Comparison of ENCODE assay signal across 11 cellular contexts in genomic region chr5:124697482-124697881, GRCh38. TPM values are rescaled to one million over a fixed set of nuclear protein-coding genes. Genes with fewer than 3 reads are reported as not detected.
A peak's percentile ranks its signal among the peaks of the same experiment; 100 is the strongest.
DNase-seq lines count a peak whose midpoint lies in the region; ATAC-seq and TF ChIP-seq lines count a peak whose summit lies in the region.
"Had no signal": no experiment of that assay in that cellular context is flagged by ENCODE, and none has a peak within 500 bp of the region (broad histone marks: within the 10 kb centered on the region; RNA-seq: fewer than 3 reads in every experiment).

No MANE protein-coding gene starts in this region.

- peaks cover 39% of the 10 kb centered on the region for H3K79me2 ChIP-seq in mesendoderm (ENCODE audit: control insufficient read depth, insufficient read depth, low read length)
- no peaks in the 10 kb centered on the region for H3K79me2 ChIP-seq in PC-3 (ENCODE audit: low read length)

- H3F3A ChIP-seq in PC-3 (ENCODE audit: low read length, unreplicated experiment) = no peaks in the 10 kb centered on the region

- no peak overlapping the region for H2BK5ac ChIP-seq in mesendoderm (ENCODE audit: low read length)

- H3K18ac ChIP-seq in mesendoderm (ENCODE audit: low read length) = peak overlapping the region; percentile 51

- H3K23ac ChIP-seq in mesendoderm (ENCODE audit: low read length) = no peak overlapping the region

- H3K4me1 ChIP-seq in HUES48 (ENCODE audit: control insufficient read depth, insufficient read depth, low read length) (peaks cover 62% of the 10 kb centered on the region), ectodermal cell (ENCODE audit: control insufficient read depth, insufficient read depth, low read length) (peaks cover 52% of the 10 kb centered on the region), mesendoderm (ENCODE audit: control insufficient read depth, low read depth, low read length) (peaks cover 17% of the 10 kb centered on the region), subcutaneous abdominal adipose tissue (ENCODE audit: control insufficient read depth in 5 of 5, insufficient read depth in 5 of 5, low read length in 5 of 5) (peaks cover 0 to 29% (median 21%) of the 10 kb centered on the region in 5 donors), PC-3 (ENCODE audit: insufficient read depth, low read length) (no peaks in the 10 kb centered on the region)

- CTCF ChIA-PET in PC-3 (lab: Charles Lee) = no interaction called here

- no peak overlapping the region for H3K56ac ChIP-seq in mesendoderm (ENCODE audit: low read length)

- H3K27me3 ChIP-seq in HUES48 (ENCODE audit: control insufficient read depth, insufficient read depth, low read length) = no peaks in the 10 kb centered on the region
- H3K27me3 ChIP-seq in ectodermal cell (ENCODE audit: control insufficient read depth, insufficient read depth, low read length, poor library complexity, severe bottlenecking) = no peaks in the 10 kb centered on the region
- no peaks in the 10 kb centered on the region for H3K27me3 ChIP-seq in mesendoderm (ENCODE audit: insufficient read depth, low read length, poor library complexity)
- no peaks in the 10 kb centered on the region for H3K27me3 ChIP-seq in subcutaneous abdominal adipose tissue (ENCODE audit: control insufficient read depth in 5 of 5, insufficient read depth in 4 of 5, low read length in 5 of 5)
- no peaks in the 10 kb centered on the region for H3K27me3 ChIP-seq in PC-3 (ENCODE audit: low read length)

- no peak overlapping the region for H2AK5ac ChIP-seq in mesendoderm (ENCODE audit: low read length)

- H3K9me3 ChIP-seq in HUES48 (ENCODE audit: control insufficient read depth, insufficient read depth, low read length) (no peaks in the 10 kb centered on the region), ectodermal cell (ENCODE audit: control insufficient read depth, low read length) (no peaks in the 10 kb centered on the region), subcutaneous abdominal adipose tissue (ENCODE audit: control insufficient read depth in 5 of 5, low read length in 5 of 5) (no peaks in the 10 kb centered on the region), PC-3 (ENCODE audit: low read length) (no peaks in the 10 kb centered on the region)
- H3K9me3 ChIP-seq: psoas muscle had no signal

- H4K8ac ChIP-seq in mesendoderm (ENCODE audit: low read depth, low read length) = no peak overlapping the region

- H3K36me3 ChIP-seq in HUES48 (ENCODE audit: control insufficient read depth, insufficient read depth, low read length) = no peaks in the 10 kb centered on the region; the same call in 1 of the 2 replicates
- peaks cover 11% of the 10 kb centered on the region for H3K36me3 ChIP-seq in ectodermal cell (ENCODE audit: control insufficient read depth, insufficient read depth, low read length)
- no peaks in the 10 kb centered on the region for H3K36me3 ChIP-seq in mesendoderm (ENCODE audit: control insufficient read depth, insufficient read depth, low read length)
- no peaks in the 10 kb centered on the region for H3K36me3 ChIP-seq in subcutaneous abdominal adipose tissue (ENCODE audit: control insufficient read depth in 5 of 5, insufficient read depth in 5 of 5, low read length in 5 of 5)
- H3K36me3 ChIP-seq in PC-3 (ENCODE audit: low read depth, low read length) = no peaks in the 10 kb centered on the region

- H3K27ac ChIP-seq in HUES48 (ENCODE audit: low read depth, low read length) = peak overlapping the region; percentile 6
- peak overlapping the region; percentile 71 for H3K27ac ChIP-seq in ectodermal cell (ENCODE audit: insufficient read depth, low read depth, low read length, poor library complexity, severe bottlenecking)
- H3K27ac ChIP-seq in mesendoderm (ENCODE audit: low read depth, low read length) = no peak overlapping the region
- peak overlapping the region; percentile 26 for H3K27ac ChIP-seq in subcutaneous abdominal adipose tissue (ENCODE audit: low read depth, low read length)
- H3K27ac ChIP-seq in PC-3 (ENCODE audit: low read length) = no peak overlapping the region

- no peak overlapping the region for H2BK120ac ChIP-seq in mesendoderm (ENCODE audit: low read depth, low read length)

- no TSS peak for BruUV-seq in PC-3 (replicated peaks; lab: Mats Ljungman, UMichigan)

- H2BK15ac ChIP-seq in mesendoderm (replicated peaks; ENCODE audit: low read depth) = no peak overlapping the region

- H3K4me3 ChIP-seq in HUES48 (ENCODE audit: low read depth, low read length) (no peak overlapping the region), ectodermal cell (ENCODE audit: insufficient read depth, low read depth, low read length) (no peak overlapping the region), mesendoderm (ENCODE audit: low read length) (no peak overlapping the region), subcutaneous abdominal adipose tissue (ENCODE audit: low read depth in 1 of 5, low read length in 5 of 5) (no peak overlapping the region), PC-3 (ENCODE audit: low read length) (no peak overlapping the region)
- H3K4me3 ChIP-seq: psoas muscle had no signal

- no peak overlapping the region for H3K4me2 ChIP-seq in mesendoderm (ENCODE audit: low read length)
- H3K4me2 ChIP-seq in PC-3 (ENCODE audit: low read length) = no peak overlapping the region

- ATAC-seq in GM18498 (IDR thresholded peaks at IDR 0.05; ENCODE audit: unreplicated experiment) = no peak
- ATAC-seq in activated CD4-positive, CD25-positive, alpha-beta regulatory T cell treated with anti-CD3 and anti-CD28 coated beads, Interleukin-2, amount 50 U/mL, for 24 hours = no peak
- no peak for ATAC-seq in PC-3

- H4K20me1 ChIP-seq in PC-3 (ENCODE audit: low read length) = no peaks in the 10 kb centered on the region

- TF ChIP-seq CTCF in PC-3 (conservative IDR thresholded peaks at IDR 0.05; ENCODE audit: low read depth, low read length) = no peak

- H3K9ac ChIP-seq in HUES48 (ENCODE audit: low read depth, low read length) (no peak overlapping the region), mesendoderm (ENCODE audit: low read length) (no peak overlapping the region), subcutaneous abdominal adipose tissue (ENCODE audit: low read length in 5 of 5) (no peak overlapping the region), PC-3 (ENCODE audit: low read length) (no peak overlapping the region)

- intact Hi-C loops in PC-3 (cut with micrococcal nuclease) = no loop called here

- no peak overlapping the region for H3K4ac ChIP-seq in mesendoderm (ENCODE audit: low read depth, low read length)

- peaks cover 3% of the 10 kb centered on the region for H3K79me1 ChIP-seq in mesendoderm (ENCODE audit: low read length)

- H3K9me2 ChIP-seq in PC-3 (replicated peaks; ENCODE audit: low read length) = no peaks in the 10 kb centered on the region

- POLR2A ChIA-PET in PC-3 (lab: Charles Lee; ENCODE audit: unreplicated experiment) = no interaction called here

- no peak overlapping the region for H4K5ac ChIP-seq in mesendoderm (ENCODE audit: low read length)

- DNase-seq in mesendoderm = no peak
- DNase-seq in PC-3 = no peak
- no peak for DNase-seq in NCI-H69 (lab: John Stamatoyannopoulos, UW)
- DNase-seq: effector CD8-positive, alpha-beta T cell; NCI-H1092; psoas muscle had no signal

- 76 to 84% methylated on average over 1 of the region's 1 CpG for WGBS in ectodermal cell, 2 experiments
- WGBS in mesendoderm (ENCODE audit: extremely low coverage, insufficient coverage, low lambda C conversion rate) = no CpG with 5 or more reads among the region's 1 CpG

- H2AFZ ChIP-seq in PC-3 (ENCODE audit: low read length) = no peak overlapping the region

RNA-seq across cellular contexts. Expression of gene ZNF608, which starts 49.0 kb away (rescaled TPM):
- 155 TPM for polyA plus RNA-seq in ectodermal cell (2013, experiment 1 of 4)
- polyA plus RNA-seq in ectodermal cell (2013, experiment 2 of 4) = 207 TPM
- polyA plus RNA-seq in ectodermal cell (2013, experiment 3 of 4) = 118 TPM
- polyA plus RNA-seq in ectodermal cell (2013, experiment 4 of 4) = 135 TPM
- 45.0 TPM for polyA plus RNA-seq in mesendoderm (2013, experiment 1 of 2)
- 42.8 TPM for polyA plus RNA-seq in mesendoderm (2013, experiment 2 of 2)
- total RNA-seq in PC-3 (2014; rRNA removed) = 0.95 and 1.2 TPM in 2 replicates

Comparison
In these comparisons a context has a peak if more than half of its experiments do, and no peak if none do; other contexts are left out.
1. H3K27ac ChIP-seq: peak in HUES48 (single experiment), ectodermal cell (single experiment) and subcutaneous abdominal adipose tissue (single experiment); none in mesendoderm (single experiment) and PC-3 (single experiment).